ENCODE assay signal across 9 cellular contexts in the genomic region with DNA sequence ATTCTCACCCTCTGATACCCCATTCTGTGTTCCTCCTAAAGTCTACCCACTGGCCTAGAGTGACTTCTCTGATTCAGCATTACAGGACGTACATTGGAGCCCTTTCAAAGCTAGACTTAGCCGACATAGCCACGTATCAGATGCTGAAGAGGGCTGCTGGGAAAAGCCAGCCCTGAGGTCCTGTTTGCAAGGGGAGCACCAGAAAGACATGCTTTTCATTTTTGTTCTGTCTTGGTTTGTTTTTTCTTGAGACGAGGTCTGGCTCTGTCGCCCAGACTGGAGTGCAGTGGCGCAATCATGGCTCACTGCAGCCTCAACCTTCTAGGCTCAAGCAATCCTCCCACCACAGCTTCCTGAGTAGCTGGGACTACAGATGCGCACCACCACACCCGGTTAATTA. TPM values are rescaled to one million over a fixed set of nuclear protein-coding genes. Genes with fewer than 3 reads are reported as not detected.
DNase-seq lines count a peak whose midpoint lies in the region; TF ChIP-seq lines count a peak whose summit lies in the region.
"Had no signal": no experiment of that assay in that cellular context is flagged by ENCODE, and none has a peak within 500 bp of the region (broad histone marks: within the 10 kb centered on the region; RNA-seq: fewer than 3 reads in every experiment).

No MANE protein-coding gene starts in this region.

- 40 to 47% methylated on average over 8 of the region's 8 CpGs for WGBS in esophagus, 2 donors
- 40 to 63% (median 60%) methylated on average over 8 of the region's 8 CpGs for WGBS in stomach, 5 donors

- H3K4me3 Mint-ChIP-seq in T-helper 1 cell treated with Interleukin-12 subunit alpha and Interleukin-12 subunit beta and Interleukin-4 antibody, amounts not matched to agents 30 μg/mL and 1 μg/mL, for 36 hours, result peak overlapping the region; percentile 14

- H3K9me3 ChIP-seq in esophagus (ENCODE audit: control insufficient read depth in 2 of 2, insufficient read depth in 1 of 2, low read depth in 1 of 2, low read length in 1 of 2), result no peaks in the 10 kb centered on the region
- H3K9me3 ChIP-seq in stomach, result no peaks in the 10 kb centered on the region

- peak overlapping the region; percentile 60 to 68 for H3K27ac ChIP-seq in esophagus (ENCODE audit: low read depth in 2 of 2, low read length in 1 of 2)
- H3K27ac ChIP-seq in stomach, result peak overlapping the region in 4 of 5 donors; percentile 79 to 85 (median 82)
- H3K27ac ChIP-seq: C4-2B had no signal

- intact Hi-C loops in stomach (cut with DNase I; ENCODE audit: low total_unique reads), result no loop called here

- H3K27me3 ChIP-seq in esophagus (ENCODE audit: control insufficient read depth in 1 of 2, insufficient read depth in 2 of 2, low read length in 2 of 2), result no peaks in the 10 kb centered on the region
- no peaks in the 10 kb centered on the region for H3K27me3 ChIP-seq in stomach

- no peak overlapping the region for H3K4me3 ChIP-seq in esophagus (ENCODE audit: low read depth in 1 of 2, low read length in 2 of 2)
- no peak overlapping the region for H3K4me3 ChIP-seq in stomach

- H3K4me1 Mint-ChIP-seq in T-helper 1 cell treated with Interleukin-12 subunit alpha and Interleukin-12 subunit beta and Interleukin-4 antibody, amounts not matched to agents 30 μg/mL and 1 μg/mL, for 36 hours (ENCODE audit: low read depth), result peaks cover 25% of the 10 kb centered on the region

- no peak for TF ChIP-seq POLR2A in stomach (IDR thresholded peaks at IDR 0.05)

- H3K36me3 Mint-ChIP-seq in T-helper 1 cell treated with Interleukin-12 subunit alpha and Interleukin-12 subunit beta and Interleukin-4 antibody, amounts not matched to agents 30 μg/mL and 1 μg/mL, for 36 hours (ENCODE audit: low read depth), result no peaks in the 10 kb centered on the region

- no peaks in the 10 kb centered on the region for H3K27me3 Mint-ChIP-seq in T-helper 1 cell treated with Interleukin-12 subunit alpha and Interleukin-12 subunit beta and Interleukin-4 antibody, amounts not matched to agents 30 μg/mL and 1 μg/mL, for 36 hours (ENCODE audit: low read depth)

- peak overlapping the region; percentile 86 for H3K27ac Mint-ChIP-seq in T-helper 1 cell treated with Interleukin-12 subunit alpha and Interleukin-12 subunit beta and Interleukin-4 antibody, amounts not matched to agents 30 μg/mL and 1 μg/mL, for 36 hours

- H3K4me1 ChIP-seq in esophagus (ENCODE audit: control insufficient read depth in 2 of 2, insufficient read depth in 2 of 2, low read length in 1 of 2), result peaks cover 0 to 4% of the 10 kb centered on the region in 2 donors
- peaks cover 12 to 59% (median 20%) of the 10 kb centered on the region in 4 donors for H3K4me1 ChIP-seq in stomach

- TF ChIP-seq CTCF in stomach (IDR thresholded peaks at IDR 0.05), result no peak

- H3K36me3 ChIP-seq in esophagus (ENCODE audit: control insufficient read depth in 2 of 2, insufficient read depth in 2 of 2, low read length in 1 of 2) (no peaks in the 10 kb centered on the region), stomach (no peaks in the 10 kb centered on the region)

- no peaks in the 10 kb centered on the region for H3K9me3 Mint-ChIP-seq in T-helper 1 cell treated with Interleukin-12 subunit alpha and Interleukin-12 subunit beta and Interleukin-4 antibody, amounts not matched to agents 30 μg/mL and 1 μg/mL, for 36 hours

- peak; percentile 15 for DNase-seq in activated CD4-positive, alpha-beta T cell treated with anti-CD3 and anti-CD28 coated beads for 48 hours
- DNase-seq in activated CD4-positive, alpha-beta T cell treated with anti-CD3 and anti-CD28 coated beads, Interleukin-2, amount 50 U/mL, for 4 hours, result no peak
- DNase-seq in stomach, result no peak
- DNase-seq in NCI-H345 (lab: John Stamatoyannopoulos, UW), result no peak
- no peak for DNase-seq in A172 (ENCODE audit: low spot score)
- no peak for DNase-seq in NCI-H187 treated with DMSO at 0.1 percent for 48 hours (lab: John Stamatoyannopoulos, UW)

- TF ChIP-seq EP300 in stomach (IDR thresholded peaks at IDR 0.05), result no peak

RNA-seq across cellular contexts. Expression of a gene that starts 6.3 kb away (rescaled TPM):
- 10 to 100 TPM; 10.1 to 17.0 TPM for polyA plus RNA-seq in esophagus
- 10 to 100 TPM in 1 of 5 donors, 1 to 10 TPM in 4; 2.2 to 14.0 (median 4.3) TPM for total RNA-seq in stomach
- 1 to 10 TPM; 2.3 to 4.9 (median 3.0) TPM for polyA plus RNA-seq in stomach
- 4.5 and 6.8 TPM in 2 replicates for total RNA-seq in A172 (2014; rRNA removed; shearing (Covaris generic))

RNA-seq across cellular contexts. Expression of a gene that starts 14.7 kb away (rescaled TPM):
- 100 to 1,000 TPM; 135 to 174 TPM for polyA plus RNA-seq in esophagus
- 100 to 1,000 TPM in 4 of 5 donors, 10 to 100 TPM in 1; 14.7 to 271 (median 188) TPM for total RNA-seq in stomach
- polyA plus RNA-seq in stomach, result 100 to 1,000 TPM; 171 to 221 (median 196) TPM
- 222 and 261 TPM in 2 replicates for total RNA-seq in A172 (2014; rRNA removed; shearing (Covaris generic))

RNA-seq across cellular contexts. Expression of a gene that starts 24.7 kb away (rescaled TPM):
- 10 to 100 TPM; 17.7 to 28.9 TPM for polyA plus RNA-seq in esophagus
- total RNA-seq in stomach, result 100 to 1,000 TPM in 1 of 5 donors, 10 to 100 TPM in 4; 24.4 to 249 (median 48.7) TPM
- 10 to 100 TPM in 1 of 3 donors, 1 to 10 TPM in 2; 7.3 to 28.5 (median 9.6) TPM for polyA plus RNA-seq in stomach
- 19.2 and 26.9 TPM in 2 replicates for total RNA-seq in A172 (2014; rRNA removed; shearing (Covaris generic))
